ENCODE assay signal across 15 cellular contexts in the genomic region with DNA sequence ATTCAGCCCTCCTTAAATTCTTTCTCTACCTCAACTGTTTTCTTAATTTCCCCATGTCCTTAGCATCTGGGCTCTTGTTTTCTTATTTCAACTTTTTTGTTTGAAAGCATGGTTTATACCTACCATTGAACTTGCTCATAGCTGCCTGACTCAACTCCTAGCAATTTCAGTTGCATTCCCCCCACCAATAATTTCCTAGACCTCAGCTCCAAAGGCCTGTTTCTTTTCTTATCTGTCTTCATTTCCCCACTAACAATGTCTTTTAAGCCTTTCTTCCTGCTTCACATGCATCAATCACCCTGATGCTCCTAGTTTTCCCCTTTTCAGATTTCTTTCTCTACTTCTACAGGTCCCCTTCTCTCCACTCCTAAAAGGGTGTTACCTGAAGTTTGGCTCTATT.
DNase-seq lines count a peak whose midpoint lies in the region; ATAC-seq and TF ChIP-seq lines count a peak whose summit lies in the region.
"Had no signal": no experiment of that assay in that cellular context is flagged by ENCODE, and none has a peak within 500 bp of the region (broad histone marks: within the 10 kb centered on the region; RNA-seq: fewer than 3 reads in every experiment).

No MANE protein-coding gene starts in this region.

- no peak overlapping the region for H2BK15ac ChIP-seq in mesenchymal stem cell (ENCODE audit: low read depth, poor library complexity, severe bottlenecking)

- no peak overlapping the region for H2AFZ ChIP-seq in mesenchymal stem cell (ENCODE audit: low read depth, low read length)

- no peak overlapping the region for H3K9ac ChIP-seq in mesenchymal stem cell (ENCODE audit: low read length)
- H3K9ac ChIP-seq: BLaER1 treated with 17β-estradiol and CSF1 and Interleukin-3, amounts not matched to agents 10 nM and 100 nM had no signal

- H3K79me1 ChIP-seq in mesenchymal stem cell (replicated peaks; ENCODE audit: low read length, poor library complexity, severe bottlenecking), result no peaks in the 10 kb centered on the region

- no peak overlapping the region for H4K8ac ChIP-seq in mesenchymal stem cell (ENCODE audit: low read length)

- DNase-seq in M059J (ENCODE audit: low read depth), result peak; percentile 70
- peak; percentile 82 for DNase-seq in astrocyte of the hippocampus (ENCODE audit: low read depth, low spot score)
- peak; percentile 28 for DNase-seq in mesenchymal stem cell
- no peak for DNase-seq in NCI-H748 (lab: John Stamatoyannopoulos, UW; ENCODE audit: unreplicated experiment)
- no peak for DNase-seq in RWPE1 (ENCODE audit: low spot score)
- DNase-seq in upper lobe of left lung, result no peak
- DNase-seq: NCI-H1694, NCI-H345, NCI-H526 treated with DMSO at 0.1 percent for 48 hours, PC-3 had no signal

- H3K4me3 ChIP-seq in mesenchymal stem cell (ENCODE audit: insufficient read depth in 1 of 2, low read depth in 1 of 2, low read length in 2 of 2), result no peak overlapping the region
- H3K4me3 ChIP-seq in upper lobe of left lung, result no peak overlapping the region
- H3K4me3 ChIP-seq: BLaER1 treated with 17β-estradiol and CSF1 and Interleukin-3, amounts not matched to agents 10 nM and 100 nM; GM12878; K562 had no signal

- TF ChIP-seq CTCF in RWPE1 (conservative IDR thresholded peaks at IDR 0.05; ENCODE audit: low read depth), result no peak
- TF ChIP-seq CTCF in upper lobe of left lung (IDR thresholded peaks at IDR 0.05), result no peak

- H3K27me3 ChIP-seq in mesenchymal stem cell (ENCODE audit: control insufficient read depth in 1 of 2, insufficient read depth in 1 of 2, low read length in 2 of 2) (no peaks in the 10 kb centered on the region), upper lobe of left lung (no peaks in the 10 kb centered on the region)
- H3K27me3 ChIP-seq: BLaER1 treated with 17β-estradiol and CSF1 and Interleukin-3, amounts not matched to agents 10 nM and 100 nM had no signal

- no peak overlapping the region for H2BK120ac ChIP-seq in mesenchymal stem cell (ENCODE audit: low read depth, low read length)

- H3K9me3 ChIP-seq in mesenchymal stem cell (ENCODE audit: control insufficient read depth, low read length) (no peaks in the 10 kb centered on the region), upper lobe of left lung (no peaks in the 10 kb centered on the region)
- H3K9me3 ChIP-seq: BLaER1 treated with 17β-estradiol and CSF1 and Interleukin-3, amounts not matched to agents 10 nM and 100 nM had no signal

- no peak overlapping the region for H2AK5ac ChIP-seq in mesenchymal stem cell (ENCODE audit: low read length, severe bottlenecking)

- H3K23ac ChIP-seq in mesenchymal stem cell (ENCODE audit: low read length in 2 of 2), result no peak overlapping the region

- no peak for TF ChIP-seq POLR2A in upper lobe of left lung (IDR thresholded peaks at IDR 0.05)

- H3K4me1 ChIP-seq in mesenchymal stem cell (ENCODE audit: control insufficient read depth, insufficient read depth, low read depth, low read length) (no peaks in the 10 kb centered on the region), upper lobe of left lung (no peaks in the 10 kb centered on the region)
- H3K4me1 ChIP-seq: BLaER1 treated with 17β-estradiol and CSF1 and Interleukin-3, amounts not matched to agents 10 nM and 100 nM had no signal

- H3K27ac ChIP-seq in mesenchymal stem cell (ENCODE audit: low read length, poor library complexity, severe bottlenecking) (no peak overlapping the region), RWPE1 (no peak overlapping the region), upper lobe of left lung (no peak overlapping the region)
- H3K27ac ChIP-seq: BLaER1 treated with 17β-estradiol and CSF1 and Interleukin-3, amounts not matched to agents 10 nM and 100 nM had no signal

- ATAC-seq in HG03354 (IDR thresholded peaks at IDR 0.05; ENCODE audit: poor library complexity, severe bottlenecking, unreplicated experiment) (no peak), upper lobe of left lung (ENCODE audit: low FRiP score in 2 of 2) (no peak)
- ATAC-seq: GM12878, K562, PC-3, Right ventricle myocardium inferior had no signal

- no peak overlapping the region for H3K4ac ChIP-seq in mesenchymal stem cell (ENCODE audit: low read depth in 1 of 2, low read length in 2 of 2)

- no peak overlapping the region for H2BK12ac ChIP-seq in mesenchymal stem cell (ENCODE audit: low read length in 2 of 2)

- TF ChIP-seq EP300 in upper lobe of left lung (IDR thresholded peaks at IDR 0.05), result no peak

- CTCF ChIA-PET in RWPE1 (lab: Yijun Ruan, JAX), result interaction anchor here (0.6 kb wide), 2 partner anchors 10 to 38 kb away, joined by 3 read pairs; no protein-coding TSS in a partner anchor

- H3K4me2 ChIP-seq in mesenchymal stem cell (ENCODE audit: low read length, poor library complexity, severe bottlenecking), result no peak overlapping the region
- H3K4me2 ChIP-seq: BLaER1 treated with 17β-estradiol and CSF1 and Interleukin-3, amounts not matched to agents 10 nM and 100 nM had no signal

- H3K14ac ChIP-seq in mesenchymal stem cell (ENCODE audit: low read length in 2 of 2), result no peak overlapping the region

- no peak overlapping the region for H4K91ac ChIP-seq in mesenchymal stem cell (ENCODE audit: low read length)

- H3K18ac ChIP-seq in mesenchymal stem cell (ENCODE audit: low read depth in 1 of 2, low read length in 2 of 2), result no peak overlapping the region

- no peak overlapping the region for H2BK5ac ChIP-seq in mesenchymal stem cell (ENCODE audit: low read depth, low read length, poor library complexity, severe bottlenecking)

- H3K36me3 ChIP-seq in mesenchymal stem cell (ENCODE audit: control insufficient read depth in 1 of 2, insufficient read depth in 2 of 2, low read depth in 1 of 2, low read length in 2 of 2) (no peaks in the 10 kb centered on the region), upper lobe of left lung (no peaks in the 10 kb centered on the region)
- H3K36me3 ChIP-seq: BLaER1 treated with 17β-estradiol and CSF1 and Interleukin-3, amounts not matched to agents 10 nM and 100 nM had no signal

- POLR2A ChIA-PET in RWPE1 (lab: Yijun Ruan, JAX; ENCODE audit: low non-redundant PET), result no interaction called here

Comparison
In these comparisons a context has a peak if more than half of its experiments do, and no peak if none do; other contexts are left out.
1. DNase-seq: peak in M059J (single experiment), astrocyte of the hippocampus (single experiment) and mesenchymal stem cell (single experiment); none in NCI-H748 (single experiment), RWPE1 (single experiment) and upper lobe of left lung (0 of 2).